21 cellular contexts compared by ENCODE assay signal in the genomic region with DNA sequence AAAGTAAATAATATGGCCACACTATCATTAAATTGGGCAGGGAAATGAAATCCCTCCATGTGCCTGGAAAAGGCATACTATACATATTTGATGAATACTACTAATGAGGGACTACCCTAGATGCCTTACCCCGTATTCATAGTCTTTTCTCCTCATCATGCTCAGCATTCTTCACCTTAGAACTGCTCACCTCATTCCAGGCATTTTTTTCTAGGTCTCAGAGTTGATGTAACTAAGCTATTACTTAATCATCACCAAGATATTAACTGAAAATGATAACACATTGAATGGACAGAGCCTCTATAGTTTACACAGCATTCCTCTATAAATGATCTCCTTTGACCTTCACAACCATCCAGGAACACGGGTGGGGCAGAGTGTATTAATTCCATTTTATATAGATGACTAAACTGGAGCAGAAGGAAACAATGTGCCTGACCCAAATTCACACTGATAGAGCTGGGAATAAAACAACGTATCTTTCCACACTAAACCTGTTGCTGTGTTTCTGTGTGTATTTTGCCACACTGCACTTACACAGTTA.
"Had no signal": no experiment of that assay in that cellular context is flagged by ENCODE, and none has a peak within 500 bp of the region (broad histone marks: within the 10 kb centered on the region; RNA-seq: fewer than 3 reads in every experiment).

No MANE protein-coding gene starts in this region.

- DNase-seq: activated CD4-positive, alpha-beta T cell treated with anti-CD3 and anti-CD28 coated beads, Interleukin-2, amount 50 U/mL, for 48 hours; activated gamma-delta T cell treated with Interleukin-2 at 50 U/mL for 16 hours; amygdala; body of pancreas; caudate nucleus; colonic mucosa; erythroblast; heart left ventricle; left ventricle myocardium superior; naive B cell; right cardiac atrium; stimulated activated CD4-positive, alpha-beta T cell treated with anti-CD3 and anti-CD28 coated beads, Interleukin-15, amount 100 ng/mL, for 24 hours; stimulated activated CD4-positive, alpha-beta T cell treated with anti-CD3 and anti-CD28 coated beads, Interleukin-2, amount 100 ng/mL, for 48 hours; stomach; upper lobe of left lung; WERI-Rb-1 had no signal

- H3K4me1 ChIP-seq: body of pancreas, colonic mucosa, gastroesophageal sphincter, heart left ventricle, stomach, upper lobe of left lung had no signal

- ATAC-seq: activated naive CD4-positive, alpha-beta T cell treated with anti-CD3 and anti-CD28 coated beads, Interleukin-2, amount 50 U/mL, for 72 hours; body of pancreas; gastroesophageal sphincter; heart left ventricle; left ventricle myocardium superior; right cardiac atrium had no signal

- H3K4me3 ChIP-seq: body of pancreas, colonic mucosa, gastroesophageal sphincter, heart left ventricle, skin epidermis, stomach, upper lobe of left lung had no signal

- H3K36me3 Mint-ChIP-seq: activated naive CD4-positive, alpha-beta T cell treated with anti-CD3 and anti-CD28 coated beads, Interleukin-2, amount 50 U/mL, for 72 hours; naive B cell had no signal

- H3K27ac Mint-ChIP-seq: activated naive CD4-positive, alpha-beta T cell treated with anti-CD3 and anti-CD28 coated beads, Interleukin-2, amount 50 U/mL, for 72 hours; naive B cell had no signal

- H3K4me3 Mint-ChIP-seq: naive B cell, neural crest cell had no signal

- H3K27me3 ChIP-seq: body of pancreas, colonic mucosa, gastroesophageal sphincter, heart left ventricle, stomach, upper lobe of left lung had no signal

- H3K9me3 ChIP-seq: body of pancreas, colonic mucosa, gastroesophageal sphincter, stomach, upper lobe of left lung had no signal

- H3K36me3 ChIP-seq: colonic mucosa, gastroesophageal sphincter, heart left ventricle, stomach, upper lobe of left lung, WERI-Rb-1 had no signal

- H3K27me3 Mint-ChIP-seq: progenitor cell of endocrine pancreas had no signal

- H3K4me1 Mint-ChIP-seq: naive B cell, neural crest cell had no signal

- H3K27ac ChIP-seq: body of pancreas, colonic mucosa, gastroesophageal sphincter, heart left ventricle, skin epidermis, stomach, upper lobe of left lung, WERI-Rb-1 had no signal
